2 cellular contexts compared by ENCODE assay signal in the genomic region with DNA sequence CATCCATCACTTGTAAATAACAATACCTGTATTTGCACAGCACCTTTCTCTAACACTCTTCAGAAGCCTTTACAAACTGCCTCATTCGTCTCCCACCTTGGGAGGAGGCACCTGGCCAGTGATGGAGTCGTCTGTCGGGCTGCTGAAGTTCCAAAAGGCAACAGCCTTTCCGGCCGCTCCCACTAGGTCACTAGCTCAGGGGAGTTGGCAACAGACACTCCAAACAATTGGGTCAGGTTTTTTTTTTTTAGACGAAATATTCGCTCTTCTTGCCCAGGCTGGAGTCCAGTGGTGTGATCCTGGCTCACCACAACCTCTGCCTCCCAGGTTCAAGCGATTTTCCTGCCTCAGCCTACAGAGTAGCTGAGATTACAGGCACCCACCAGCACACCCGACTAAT.
TF ChIP-seq lines count a peak whose summit lies in the region.

No MANE protein-coding gene starts in this region.

TF ChIP-seq in liver, 16 proteins besides CTCF, POLR2A, EP300 and RAD21:
- TF ChIP-seq SP1 (IDR thresholded peaks at IDR 0.05), result peak; percentile 37
- no peak for TF ChIP-seq FOXA1 (IDR thresholded peaks at IDR 0.05)
- TF ChIP-seq, protein P1, sequence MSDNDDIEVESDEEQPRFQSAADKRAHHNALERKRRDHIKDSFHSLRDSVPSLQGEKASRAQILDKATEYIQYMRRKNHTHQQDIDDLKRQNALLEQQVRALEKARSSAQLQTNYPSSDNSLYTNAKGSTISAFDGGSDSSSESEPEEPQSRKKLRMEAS (IDR thresholded peaks at IDR 0.05), result peak; percentile 28
- TF ChIP-seq EGR1 (IDR thresholded peaks at IDR 0.05; ENCODE audit: low read depth in 2 of 2), result peak in 1 of 2 donors; percentile 51
- no peak for TF ChIP-seq FOXA2 (IDR thresholded peaks at IDR 0.05)
- peak; percentile 56 to 58 for TF ChIP-seq HNF4A (conservative IDR thresholded peaks at IDR 0.05)
- TF ChIP-seq RXRA (IDR thresholded peaks at IDR 0.05), result peak; percentile 40 to 50
- TF ChIP-seq, protein P2, sequence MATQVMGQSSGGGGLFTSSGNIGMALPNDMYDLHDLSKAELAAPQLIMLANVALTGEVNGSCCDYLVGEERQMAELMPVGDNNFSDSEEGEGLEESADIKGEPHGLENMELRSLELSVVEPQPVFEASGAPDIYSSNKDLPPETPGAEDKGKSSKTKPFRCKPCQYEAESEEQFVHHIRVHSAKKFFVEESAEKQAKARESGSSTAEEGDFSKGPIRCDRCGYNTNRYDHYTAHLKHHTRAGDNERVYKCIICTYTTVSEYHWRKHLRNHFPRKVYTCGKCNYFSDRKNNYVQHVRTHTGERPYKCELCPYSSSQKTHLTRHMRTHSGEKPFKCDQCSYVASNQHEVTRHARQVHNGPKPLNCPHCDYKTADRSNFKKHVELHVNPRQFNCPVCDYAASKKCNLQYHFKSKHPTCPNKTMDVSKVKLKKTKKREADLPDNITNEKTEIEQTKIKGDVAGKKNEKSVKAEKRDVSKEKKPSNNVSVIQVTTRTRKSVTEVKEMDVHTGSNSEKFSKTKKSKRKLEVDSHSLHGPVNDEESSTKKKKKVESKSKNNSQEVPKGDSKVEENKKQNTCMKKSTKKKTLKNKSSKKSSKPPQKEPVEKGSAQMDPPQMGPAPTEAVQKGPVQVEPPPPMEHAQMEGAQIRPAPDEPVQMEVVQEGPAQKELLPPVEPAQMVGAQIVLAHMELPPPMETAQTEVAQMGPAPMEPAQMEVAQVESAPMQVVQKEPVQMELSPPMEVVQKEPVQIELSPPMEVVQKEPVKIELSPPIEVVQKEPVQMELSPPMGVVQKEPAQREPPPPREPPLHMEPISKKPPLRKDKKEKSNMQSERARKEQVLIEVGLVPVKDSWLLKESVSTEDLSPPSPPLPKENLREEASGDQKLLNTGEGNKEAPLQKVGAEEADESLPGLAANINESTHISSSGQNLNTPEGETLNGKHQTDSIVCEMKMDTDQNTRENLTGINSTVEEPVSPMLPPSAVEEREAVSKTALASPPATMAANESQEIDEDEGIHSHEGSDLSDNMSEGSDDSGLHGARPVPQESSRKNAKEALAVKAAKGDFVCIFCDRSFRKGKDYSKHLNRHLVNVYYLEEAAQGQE (IDR thresholded peaks at IDR 0.05), result peak; percentile 49

TF ChIP-seq in HepG2, 621 proteins besides CTCF, POLR2A, EP300 and RAD21:
- TF ChIP-seq MBNL3 (CRISPR knock-in tag; conservative IDR thresholded peaks at IDR 0.05) (no peak), PLRG1 (conservative IDR thresholded peaks at IDR 0.05) (no peak), SRF (IDR thresholded peaks at IDR 0.05; ENCODE audit: low read depth, low read length) (no peak), ARNT2 (CRISPR knock-in tag; IDR thresholded peaks at IDR 0.05; ENCODE audit: low read depth) (no peak), NCOA1 (CRISPR knock-in tag; IDR thresholded peaks at IDR 0.05) (no peak), SIX1 (CRISPR knock-in tag; IDR thresholded peaks at IDR 0.05; ENCODE audit: borderline replicate concordance) (no peak), ZNF607 (CRISPR knock-in tag; IDR thresholded peaks at IDR 0.05; ENCODE audit: borderline replicate concordance) (no peak), NKX3-1 (CRISPR knock-in tag; IDR thresholded peaks at IDR 0.05) (no peak), GRHL1 (CRISPR knock-in tag; conservative IDR thresholded peaks at IDR 0.05) (no peak), AHDC1 (CRISPR knock-in tag; IDR thresholded peaks at IDR 0.05; ENCODE audit: borderline replicate concordance) (no peak), ZNF678 (CRISPR knock-in tag; IDR thresholded peaks at IDR 0.05) (no peak), U2AF1 (optimal IDR thresholded peaks at IDR 0.05; ENCODE audit: low read depth, low read length) (no peak), SALL1 (CRISPR knock-in tag; IDR thresholded peaks at IDR 0.05) (no peak), ZNF766 (CRISPR knock-in tag; IDR thresholded peaks at IDR 0.05; ENCODE audit: borderline replicate concordance) (no peak), PBX3 (CRISPR knock-in tag; IDR thresholded peaks at IDR 0.05; ENCODE audit: borderline replicate concordance) (no peak)
- TF ChIP-seq, protein P3, sequence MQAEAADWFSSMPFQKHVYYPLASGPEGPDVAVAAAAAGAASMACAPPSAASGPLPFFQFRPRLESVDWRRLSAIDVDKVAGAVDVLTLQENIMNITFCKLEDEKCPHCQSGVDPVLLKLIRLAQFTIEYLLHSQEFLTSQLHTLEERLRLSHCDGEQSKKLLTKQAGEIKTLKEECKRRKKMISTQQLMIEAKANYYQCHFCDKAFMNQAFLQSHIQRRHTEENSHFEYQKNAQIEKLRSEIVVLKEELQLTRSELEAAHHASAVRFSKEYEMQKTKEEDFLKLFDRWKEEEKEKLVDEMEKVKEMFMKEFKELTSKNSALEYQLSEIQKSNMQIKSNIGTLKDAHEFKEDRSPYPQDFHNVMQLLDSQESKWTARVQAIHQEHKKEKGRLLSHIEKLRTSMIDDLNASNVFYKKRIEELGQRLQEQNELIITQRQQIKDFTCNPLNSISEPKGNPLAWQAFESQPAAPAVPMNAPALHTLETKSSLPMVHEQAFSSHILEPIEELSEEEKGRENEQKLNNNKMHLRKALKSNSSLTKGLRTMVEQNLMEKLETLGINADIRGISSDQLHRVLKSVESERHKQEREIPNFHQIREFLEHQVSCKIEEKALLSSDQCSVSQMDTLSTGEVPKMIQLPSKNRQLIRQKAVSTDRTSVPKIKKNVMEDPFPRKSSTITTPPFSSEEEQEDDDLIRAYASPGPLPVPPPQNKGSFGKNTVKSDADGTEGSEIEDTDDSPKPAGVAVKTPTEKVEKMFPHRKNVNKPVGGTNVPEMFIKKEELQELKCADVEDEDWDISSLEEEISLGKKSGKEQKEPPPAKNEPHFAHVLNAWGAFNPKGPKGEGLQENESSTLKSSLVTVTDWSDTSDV (CRISPR knock-in tag; IDR thresholded peaks at IDR 0.05), result no peak
